In the genomic region with DNA sequence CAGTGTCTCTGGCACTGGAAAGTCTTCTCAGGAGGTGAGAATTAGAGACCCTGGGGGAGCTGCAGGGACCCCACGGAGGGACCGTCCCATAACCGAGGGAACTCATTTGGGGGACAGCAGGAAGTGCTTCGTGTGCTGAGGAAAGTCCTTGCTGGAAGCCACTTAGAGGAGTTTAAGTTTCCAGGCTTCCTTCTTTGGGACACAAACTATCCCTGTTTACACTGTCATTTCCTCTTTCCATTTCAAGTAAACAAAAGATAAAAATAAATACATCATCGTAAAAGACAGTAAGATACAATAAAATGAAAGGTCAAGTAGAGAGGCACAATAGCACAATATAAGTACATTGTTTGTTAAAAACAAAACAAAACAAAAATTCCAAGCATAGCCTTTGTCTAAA, we compare ENCODE assay signal across 19 cellular contexts.
DNase-seq lines count a peak whose midpoint lies in the region; ATAC-seq and TF ChIP-seq lines count a peak whose summit lies in the region.
"Had no signal": no experiment of that assay in that cellular context is flagged by ENCODE, and none has a peak within 500 bp of the region (broad histone marks: within the 10 kb centered on the region; RNA-seq: fewer than 3 reads in every experiment).

No MANE protein-coding gene starts in this region.

- H3K4me3 ChIP-seq in LNCaP clone FGC (ENCODE audit: low read depth, low read length) = no peak overlapping the region
- H3K4me3 ChIP-seq: GM12878, SJCRH30 had no signal

- no peak overlapping the region for H3K4me3 Mint-ChIP-seq in endothelial cell (ENCODE audit: unreplicated experiment)
- H3K4me3 Mint-ChIP-seq: CD4-positive, alpha-beta T cell; H9; HFFc6 had no signal

- H3K36me3 Mint-ChIP-seq in endothelial cell (ENCODE audit: low read depth, unreplicated experiment) = peaks cover 4% of the 10 kb centered on the region

- peak overlapping the region; percentile 42 for H3K27ac Mint-ChIP-seq in endothelial cell (ENCODE audit: unreplicated experiment)
- H3K27ac Mint-ChIP-seq: CD4-positive, alpha-beta T cell; HFFc6 had no signal

- intact Hi-C loops in sciatic nerve (cut with DNase I) = no loop called here
- intact Hi-C loops in left ventricle myocardium superior (cut with micrococcal nuclease) = no loop called here
- intact Hi-C loops in Right ventricle myocardium superior (cut with DNase I) = no loop called here

- H3K9me3 Mint-ChIP-seq in endothelial cell (ENCODE audit: unreplicated experiment) = no peaks in the 10 kb centered on the region
- H3K9me3 Mint-ChIP-seq: CD4-positive, alpha-beta T cell had no signal

- H3K4me1 Mint-ChIP-seq in endothelial cell (ENCODE audit: unreplicated experiment) = peaks cover 21% of the 10 kb centered on the region

- ATAC-seq in sciatic nerve (no peak), left ventricle myocardium superior (no peak), Right ventricle myocardium superior (ENCODE audit: poor library complexity) (no peak), GM18873 (IDR thresholded peaks at IDR 0.05; ENCODE audit: low FRiP score, unreplicated experiment) (no peak)
- ATAC-seq: GM12878 had no signal

- peaks cover 8% of the 10 kb centered on the region for H3K27me3 Mint-ChIP-seq in endothelial cell (ENCODE audit: unreplicated experiment)

- TF ChIP-seq CTCF in LNCaP clone FGC (IDR thresholded peaks at IDR 0.05; ENCODE audit: control insufficient read depth, extremely low read depth, insufficient read depth) (no peak), endothelial cell (IDR thresholded peaks at IDR 0.05; ENCODE audit: unreplicated experiment) (no peak)

- DNase-seq in DMS53 (lab: John Stamatoyannopoulos, UW) (peak; percentile 8), LNCaP clone FGC (ENCODE audit: low read depth) (peak; percentile 30), endothelial cell (ENCODE audit: low spot score) (no peak), sciatic nerve (ENCODE audit: low spot score) (peak; percentile 30), left ventricle myocardium superior (no peak), Right ventricle myocardium superior (no peak)
- DNase-seq: CD4-positive, alpha-beta T cell; HFFc6; IMR-90; KG1; MM.1S; NCI-H2081; NCI-H226; NCI-H510A; NCI-H69; SJCRH30 had no signal

Comparison
In these comparisons a context has a peak if more than half of its experiments do, and no peak if none do; other contexts are left out.
1. DNase-seq: peak in DMS53 (single experiment), LNCaP clone FGC (single experiment) and sciatic nerve (single experiment); none in endothelial cell (single experiment), left ventricle myocardium superior (single experiment) and Right ventricle myocardium superior (single experiment).